In the genomic region with DNA sequence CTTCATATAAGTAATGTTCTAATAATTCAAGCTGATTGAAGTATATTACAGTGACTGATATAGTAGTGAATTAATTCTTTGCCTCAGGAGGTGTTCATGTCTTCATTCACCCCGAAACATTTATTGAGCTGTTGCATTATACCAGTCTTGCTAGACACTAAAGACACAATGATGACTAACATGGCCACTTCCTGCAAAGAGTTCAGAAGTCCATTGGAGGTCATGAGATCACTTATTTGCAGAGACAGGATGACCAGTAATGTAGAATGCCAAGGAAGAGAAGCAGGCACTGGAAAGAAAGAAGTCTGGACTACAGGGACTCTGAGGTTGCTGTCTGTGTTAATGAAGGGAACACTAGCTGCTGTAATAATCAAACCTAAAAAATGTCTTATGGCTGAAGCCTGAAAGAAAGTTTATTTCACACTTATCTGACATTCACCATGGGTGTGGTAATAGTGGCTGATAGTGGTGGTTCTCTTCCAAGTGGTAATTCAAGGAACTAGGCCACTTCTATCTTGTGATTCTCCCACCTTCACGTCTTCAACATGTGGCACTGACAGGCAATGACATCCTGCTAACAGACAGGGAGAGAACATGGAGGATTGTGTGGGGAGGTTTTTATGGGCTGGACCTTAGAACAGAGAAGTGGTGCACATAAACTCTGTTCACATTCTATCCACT, we compare ENCODE assay signal across 11 cellular contexts.
A peak's percentile ranks its signal among the peaks of the same experiment; 100 is the strongest.
DNase-seq lines count a peak whose midpoint lies in the region; ATAC-seq and TF ChIP-seq lines count a peak whose summit lies in the region.
"Had no signal": no experiment of that assay in that cellular context is flagged by ENCODE, and none has a peak within 500 bp of the region (broad histone marks: within the 10 kb centered on the region; RNA-seq: fewer than 3 reads in every experiment).

No MANE protein-coding gene starts in this region.

- TF ChIP-seq CTCF in cardiac fibroblast (IDR thresholded peaks at IDR 0.05; ENCODE audit: low read depth, low read length) (no peak), GM10266 (IDR thresholded peaks at IDR 0.05; ENCODE audit: control insufficient read depth, insufficient read depth, low read depth, missing control alignments) (no peak)

- no peak overlapping the region for H3K4me3 ChIP-seq in cardiac fibroblast (replicated peaks in 1 of 2; ENCODE audit: low read depth in 2 of 2, low read length in 2 of 2)

- DNase-seq in DMS53 treated with DMSO at 0.1 percent for 48 hours (lab: John Stamatoyannopoulos, UW; ENCODE audit: unreplicated experiment) = peak; percentile 34
- peak; percentile 4 for DNase-seq in NCI-H69 (lab: John Stamatoyannopoulos, UW)
- peak; percentile 70 to 90 for DNase-seq in cardiac fibroblast (ENCODE audit: low read depth in 2 of 2)
- DNase-seq in myocyte (ENCODE audit: low read depth) = peak; percentile 48
- no peak for DNase-seq in GM10266 (ENCODE audit: extremely low spot score)
- DNase-seq in OCI-M2 (lab: John Stamatoyannopoulos, UW; ENCODE audit: unreplicated experiment) = no peak
- DNase-seq: GF-D8; NCI-H2029; stimulated activated CD4-positive, alpha-beta T cell treated with anti-CD3 and anti-CD28 coated beads, Interleukin-4, amount 100 ng/mL, for 24 hours had no signal

- ATAC-seq in HG02970 (IDR thresholded peaks at IDR 0.05; ENCODE audit: low FRiP score, unreplicated experiment) = no peak
- no peak for ATAC-seq in GM18498 (IDR thresholded peaks at IDR 0.05; ENCODE audit: unreplicated experiment)

Comparison
In these comparisons a context has a peak if more than half of its experiments do, and no peak if none do; other contexts are left out.
1. DNase-seq: peak in DMS53 treated with DMSO at 0.1 percent for 48 hours (single experiment), NCI-H69 (single experiment), cardiac fibroblast (2 of 2) and myocyte (single experiment); none in GM10266 (single experiment) and OCI-M2 (single experiment).